In the genomic region with DNA sequence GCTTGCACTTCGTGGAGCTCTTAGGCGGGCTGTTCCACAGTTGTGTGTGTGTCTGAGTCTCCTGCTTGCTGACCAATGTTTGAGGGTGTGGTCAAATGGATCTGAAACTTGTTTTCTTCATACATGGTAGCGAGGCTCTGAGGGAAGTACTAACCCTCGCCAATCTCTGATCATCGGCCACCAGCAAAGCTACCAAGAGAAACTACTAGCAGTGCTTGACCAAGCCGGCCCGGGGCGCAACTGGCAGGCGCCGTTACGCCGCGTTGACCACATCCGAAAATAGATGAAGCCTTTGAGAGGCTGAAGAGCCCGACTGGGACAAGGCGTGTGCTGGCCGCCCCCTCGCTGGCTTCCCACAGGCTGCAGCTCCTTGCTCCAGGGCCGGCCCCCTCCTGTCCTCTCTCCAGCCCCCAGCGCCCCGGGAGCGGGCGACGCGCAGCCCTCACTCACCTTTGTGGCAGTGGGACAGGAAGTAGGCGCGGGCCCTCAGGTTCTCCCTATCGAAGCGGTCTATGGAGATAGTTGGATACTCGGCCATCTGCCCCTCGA, we compare ENCODE assay signal across 8 cellular contexts. TPM values are rescaled to one million over a fixed set of nuclear protein-coding genes. Genes with fewer than 3 reads are reported as not detected.
DNase-seq lines count a peak whose midpoint lies in the region; ATAC-seq and TF ChIP-seq lines count a peak whose summit lies in the region.

No MANE protein-coding gene starts in this region.

- TF ChIP-seq EP300 in tibial nerve (IDR thresholded peaks at IDR 0.05): no peak

- peak overlapping the region; percentile 87 for H3K4me3 ChIP-seq in CD4-positive, CD25-positive, alpha-beta regulatory T cell (ENCODE audit: low read depth, low read length)
- H3K4me3 ChIP-seq in tibial nerve: peak overlapping the region; percentile 55 to 79 (median 72)

- H3K36me3 Mint-ChIP-seq in CD4-positive, CD25-positive, alpha-beta regulatory T cell: peaks cover 11% of the 10 kb centered on the region
- peaks cover 9% of the 10 kb centered on the region for H3K36me3 Mint-ChIP-seq in memory B cell

- H3K27me3 ChIP-seq in CD4-positive, CD25-positive, alpha-beta regulatory T cell (ENCODE audit: control insufficient read depth, insufficient read depth, low read length): no peaks in the 10 kb centered on the region
- no peaks in the 10 kb centered on the region for H3K27me3 ChIP-seq in tibial nerve

- WGBS in tibial nerve, 2 donors: 0 to 1% methylated on average over 15 to 22 of the region's 31 CpGs

- H3K36me3 ChIP-seq in CD4-positive, CD25-positive, alpha-beta regulatory T cell (ENCODE audit: control insufficient read depth, insufficient read depth, low read length): peaks cover 8% of the 10 kb centered on the region
- peaks cover 0 to 15% (median 0%) of the 10 kb centered on the region in 3 donors for H3K36me3 ChIP-seq in tibial nerve

- DNase-seq in CD4-positive, CD25-positive, alpha-beta regulatory T cell: peak in 2 of 3 donors; percentile 15 to 46
- DNase-seq in RPMI8226 (peak; percentile 69), dermis blood vessel endothelial cell (peak; percentile 69), memory B cell (ENCODE audit: low spot score in 2 of 2) (no peak), tibial nerve (ENCODE audit: low spot score in 2 of 2) (peak; percentile 28), NCI-H774 (lab: John Stamatoyannopoulos, UW) (no peak)

- peak overlapping the region; percentile 87 to 98 (median 94) for H3K4me3 Mint-ChIP-seq in CD4-positive, CD25-positive, alpha-beta regulatory T cell
- peak overlapping the region; percentile 88 for H3K4me3 Mint-ChIP-seq in memory B cell

- peak; percentile 30 to 43 for ATAC-seq in CD4-positive, CD25-positive, alpha-beta regulatory T cell (ENCODE audit: low read depth in 2 of 2)
- ATAC-seq in GM18873 (IDR thresholded peaks at IDR 0.05; ENCODE audit: low FRiP score, unreplicated experiment) (peak; percentile 29), HG03103 (IDR thresholded peaks at IDR 0.05; ENCODE audit: low read depth, unreplicated experiment) (peak; percentile 26), memory B cell (ENCODE audit: low read depth) (peak; percentile 9)

- H3K4me1 ChIP-seq in CD4-positive, CD25-positive, alpha-beta regulatory T cell (ENCODE audit: control insufficient read depth, insufficient read depth, low read length, poor library complexity, severe bottlenecking): peaks cover 38% of the 10 kb centered on the region
- peaks cover 0 to 36% (median 17%) of the 10 kb centered on the region in 4 donors for H3K4me1 ChIP-seq in tibial nerve

- H3K9me3 Mint-ChIP-seq in CD4-positive, CD25-positive, alpha-beta regulatory T cell: peaks cover 0 to 1% (median 0%) of the 10 kb centered on the region in 7 donors
- H3K9me3 Mint-ChIP-seq in memory B cell: no peaks in the 10 kb centered on the region

- peak overlapping the region; percentile 91 for H3K27ac ChIP-seq in CD4-positive, CD25-positive, alpha-beta regulatory T cell (ENCODE audit: insufficient read depth, low read length, poor library complexity, severe bottlenecking)
- H3K27ac ChIP-seq in tibial nerve: peak overlapping the region; percentile 40 to 92 (median 86)

- H3K9me3 ChIP-seq in CD4-positive, CD25-positive, alpha-beta regulatory T cell (ENCODE audit: control insufficient read depth in 2 of 2, low read length in 2 of 2): no peaks in the 10 kb centered on the region
- H3K9me3 ChIP-seq in tibial nerve: no peaks in the 10 kb centered on the region

- peaks cover 14 to 77% (median 45%) of the 10 kb centered on the region in 4 donors for H3K4me1 Mint-ChIP-seq in CD4-positive, CD25-positive, alpha-beta regulatory T cell
- H3K4me1 Mint-ChIP-seq in memory B cell: peaks cover 34% of the 10 kb centered on the region

- TF ChIP-seq CTCF in tibial nerve (IDR thresholded peaks at IDR 0.05): peak in 1 of 5 experiments; percentile 17

- no peaks in the 10 kb centered on the region for H3K27me3 Mint-ChIP-seq in CD4-positive, CD25-positive, alpha-beta regulatory T cell
- no peaks in the 10 kb centered on the region for H3K27me3 Mint-ChIP-seq in memory B cell

- H3K27ac Mint-ChIP-seq in CD4-positive, CD25-positive, alpha-beta regulatory T cell: peak overlapping the region; percentile 96 to 97 (median 97)
- peak overlapping the region; percentile 90 for H3K27ac Mint-ChIP-seq in memory B cell

- no peak for TF ChIP-seq POLR2A in tibial nerve (IDR thresholded peaks at IDR 0.05)

RNA-seq across cellular contexts. Expression of a gene that starts 0.4 kb away (rescaled TPM):
- total RNA-seq in CD4-positive, CD25-positive, alpha-beta regulatory T cell: 24.6 TPM
- polyA plus RNA-seq in CD4-positive, CD25-positive, alpha-beta regulatory T cell: 10 to 100 TPM; 18.5 to 30.5 (median 23.1) TPM
- total RNA-seq in dermis blood vessel endothelial cell: 8.8 and 11.6 TPM in 2 replicates
- total RNA-seq in tibial nerve: 10 to 100 TPM in 3 of 4 donors, 1 to 10 TPM in 1; 9.6 to 28.8 (median 17.5) TPM

RNA-seq across cellular contexts. Expression of a gene that starts 5.7 kb away (rescaled TPM):
- total RNA-seq in CD4-positive, CD25-positive, alpha-beta regulatory T cell: not detected
- 1 to 10 TPM in 3 of 4 donors, under 1 TPM in 1; 0.83 to 1.7 (median 1.5) TPM for polyA plus RNA-seq in CD4-positive, CD25-positive, alpha-beta regulatory T cell
- total RNA-seq in dermis blood vessel endothelial cell: not detected in 2 replicates
- total RNA-seq in tibial nerve: not detected

Comparison
In these comparisons a context has a peak if more than half of its experiments do, and no peak if none do; other contexts are left out.
1. DNase-seq: peak in CD4-positive, CD25-positive, alpha-beta regulatory T cell (2 of 3), RPMI8226 (single experiment), dermis blood vessel endothelial cell (single experiment) and tibial nerve (2 of 2); none in memory B cell (0 of 2) and NCI-H774 (single experiment).
2. Peak in every context shown above with its lines, with median percentiles within 50 percentile points of each other: ATAC-seq.